In the genomic region with DNA sequence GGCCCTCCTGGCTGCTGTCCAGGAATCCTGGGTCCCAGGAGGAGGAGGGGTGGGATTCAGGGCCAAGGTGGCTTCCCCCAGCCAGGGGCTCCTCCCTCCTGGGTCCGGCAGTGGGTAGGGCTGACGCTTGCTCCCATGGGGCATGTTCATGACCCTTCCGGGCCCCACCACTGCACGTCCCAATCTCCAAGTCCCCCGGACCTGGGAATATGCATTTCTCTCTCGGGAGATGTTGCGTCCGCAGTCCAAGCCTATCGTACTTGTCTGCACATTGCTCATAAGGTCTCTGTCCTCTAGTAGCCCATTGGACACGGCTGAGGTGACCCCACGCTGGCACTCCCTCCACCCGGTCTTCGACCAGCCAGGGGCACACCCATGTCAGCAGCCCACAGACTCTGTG, we compare ENCODE assay signal across 20 cellular contexts.
"Had no signal": no experiment of that assay in that cellular context is flagged by ENCODE, and none has a peak within 500 bp of the region (broad histone marks: within the 10 kb centered on the region; RNA-seq: fewer than 3 reads in every experiment).

No MANE protein-coding gene starts in this region.

- H3K27ac ChIP-seq: dorsolateral prefrontal cortex, lower lobe of right lung, transverse colon had no signal

- H3K36me3 ChIP-seq: heart left ventricle, lower lobe of right lung, transverse colon had no signal

- H3K4me2 ChIP-seq: smooth muscle cell had no signal

- H3K27me3 Mint-ChIP-seq: stimulated activated naive CD8-positive, alpha-beta T cell treated with anti-CD3 and anti-CD28 coated beads, Interleukin-15, Interleukin-2, amounts not matched to agents 100 ng/mL and 50 ng/mL, for 24 hours had no signal

- DNase-seq: caudate nucleus; cortex of kidney; dorsolateral prefrontal cortex; effector CD8-positive, alpha-beta T cell; hippocampal formation; kidney glomerular epithelial cell; lower lobe of right lung; midbrain; right cardiac atrium; stimulated activated CD4-positive, alpha-beta T cell treated with anti-CD3 and anti-CD28 coated beads, Interleukin-4, amount 100 ng/mL, for 1 hour; stimulated activated CD8-positive, alpha-beta memory T cell treated with anti-CD3 and anti-CD28 coated beads, Interleukin-4, amount 100 ng/mL, for 48 hours; transverse colon had no signal

- H3K4me1 ChIP-seq: heart left ventricle, lower lobe of right lung, transverse colon had no signal

- H3K4me3 Mint-ChIP-seq: memory B cell; natural killer cell treated with Interleukin-12 subunit alpha and Interleukin-12 subunit beta and Interleukin-15 and Interleukin-18, amount 100 ng/mL, for 72 hours; stimulated activated effector memory CD8-positive, alpha-beta T cell treated with anti-CD3 and anti-CD28 coated beads, Interleukin-12 subunit alpha, Interleukin-12 subunit beta, amount 100 ng/mL, for 72 hours; stimulated activated naive CD8-positive, alpha-beta T cell treated with anti-CD3 and anti-CD28 coated beads, Interleukin-15, Interleukin-2, amounts not matched to agents 100 ng/mL and 50 ng/mL, for 24 hours had no signal

- H3K9me3 ChIP-seq: heart left ventricle, lower lobe of right lung, transverse colon had no signal

- H3K4me1 Mint-ChIP-seq: memory B cell; stimulated activated effector memory CD8-positive, alpha-beta T cell treated with anti-CD3 and anti-CD28 coated beads, Interleukin-12 subunit alpha, Interleukin-12 subunit beta, amount 100 ng/mL, for 72 hours had no signal

- H3K36me3 Mint-ChIP-seq: memory B cell; natural killer cell treated with Interleukin-12 subunit alpha and Interleukin-12 subunit beta and Interleukin-15 and Interleukin-18, amount 100 ng/mL, for 72 hours; stimulated activated effector memory CD8-positive, alpha-beta T cell treated with anti-CD3 and anti-CD28 coated beads, Interleukin-12 subunit alpha, Interleukin-12 subunit beta, amount 100 ng/mL, for 72 hours had no signal

- H3K27ac Mint-ChIP-seq: memory B cell; natural killer cell treated with Interleukin-12 subunit alpha and Interleukin-12 subunit beta and Interleukin-15 and Interleukin-18, amount 100 ng/mL, for 72 hours; stimulated activated effector memory CD8-positive, alpha-beta T cell treated with anti-CD3 and anti-CD28 coated beads, Interleukin-12 subunit alpha, Interleukin-12 subunit beta, amount 100 ng/mL, for 72 hours; stimulated activated naive CD8-positive, alpha-beta T cell treated with anti-CD3 and anti-CD28 coated beads, Interleukin-15, Interleukin-2, amounts not matched to agents 100 ng/mL and 50 ng/mL, for 24 hours had no signal

- H3K9me3 Mint-ChIP-seq: natural killer cell treated with Interleukin-12 subunit alpha and Interleukin-12 subunit beta and Interleukin-15 and Interleukin-18, amount 100 ng/mL, for 72 hours; stimulated activated effector memory CD8-positive, alpha-beta T cell treated with anti-CD3 and anti-CD28 coated beads, Interleukin-12 subunit alpha, Interleukin-12 subunit beta, amount 100 ng/mL, for 72 hours; stimulated activated naive CD8-positive, alpha-beta T cell treated with anti-CD3 and anti-CD28 coated beads, Interleukin-15, Interleukin-2, amounts not matched to agents 100 ng/mL and 50 ng/mL, for 24 hours had no signal

- H3K4me3 ChIP-seq: dorsolateral prefrontal cortex, heart left ventricle, lower lobe of right lung, smooth muscle cell, transverse colon had no signal

- ATAC-seq: esophagus mucosa; left lobe of liver; lower lobe of right lung; right cardiac atrium; stimulated activated effector memory CD8-positive, alpha-beta T cell treated with anti-CD3 and anti-CD28 coated beads, Interleukin-12 subunit alpha, Interleukin-12 subunit beta, amount 100 ng/mL, for 72 hours had no signal
